Comparison of ENCODE assay signal across 8 cellular contexts in the genomic region with DNA sequence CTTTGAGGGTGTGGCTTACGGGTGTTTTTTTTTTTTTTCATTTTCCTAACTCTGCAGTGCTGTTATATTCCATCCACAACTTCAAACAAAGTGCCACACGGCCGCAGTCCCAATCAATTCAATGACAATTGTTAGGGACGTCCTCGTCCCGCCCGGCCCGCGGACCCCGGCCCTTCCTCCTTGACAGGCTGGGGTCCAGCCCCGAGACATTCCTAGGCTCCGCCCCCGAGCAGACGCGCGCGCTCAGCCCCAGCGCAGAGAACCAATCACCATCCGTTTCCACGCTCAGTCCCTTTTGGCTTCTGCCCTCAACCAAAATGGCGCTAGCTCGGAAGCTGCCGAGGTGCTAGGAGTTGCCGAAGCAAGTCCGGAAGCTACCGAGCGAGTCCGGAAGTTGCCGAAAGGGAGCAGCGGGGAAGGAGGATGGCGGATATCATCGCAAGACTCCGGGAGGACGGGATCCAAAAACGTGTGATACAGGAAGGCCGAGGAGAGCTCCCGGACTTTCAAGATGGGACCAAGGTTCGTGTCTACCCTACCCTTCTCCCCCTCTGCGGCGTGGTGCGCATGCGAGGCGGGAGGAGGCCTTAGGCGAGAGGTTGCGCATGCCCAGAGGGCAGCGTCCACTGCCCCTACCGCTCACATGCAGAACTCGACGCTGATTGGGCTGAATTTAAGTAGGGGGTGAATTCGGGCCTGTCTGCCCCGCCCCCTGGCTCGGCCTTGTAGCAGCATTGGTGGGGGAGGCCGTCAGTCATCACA. TPM values are rescaled to one million over a fixed set of nuclear protein-coding genes. Genes with fewer than 3 reads are reported as not detected.
A peak's percentile ranks its signal among the peaks of the same experiment; 100 is the strongest.
DNase-seq lines count a peak whose midpoint lies in the region; ATAC-seq and TF ChIP-seq lines count a peak whose summit lies in the region.

A gene (plus strand): TSS at position 291 of the 762 bp plus-strand sequence. CDS start 133 bp downstream, at position 424.

- peak; percentile 57 for ATAC-seq in HG03442 (IDR thresholded peaks at IDR 0.05; ENCODE audit: unreplicated experiment)
- peak; percentile 72 for ATAC-seq in activated CD4-positive, alpha-beta T cell treated with anti-CD3 and anti-CD28 coated beads for 36 hours

- no peaks in the 10 kb centered on the region for H3K27me3 Mint-ChIP-seq in activated CD4-positive, alpha-beta T cell treated with anti-CD3 and anti-CD28 coated beads for 36 hours

- peaks cover 48% of the 10 kb centered on the region for H3K4me1 Mint-ChIP-seq in activated CD4-positive, alpha-beta T cell treated with anti-CD3 and anti-CD28 coated beads for 36 hours

- 0 out of 2 replicates have a peak, but pooled peaks cover 8% of the 10 kb centered on the region for H3K9me3 ChIP-seq in BE2C

- intact Hi-C loops in activated CD4-positive, alpha-beta T cell treated with anti-CD3 and anti-CD28 coated beads for 36 hours (cut with DNase I, micrococcal nuclease), result loop anchor here (1.0 to 10.0 kb wide), 11 partner anchors 14 to 848 kb away; a partner anchor contains a TSS

- H3K36me3 Mint-ChIP-seq in activated CD4-positive, alpha-beta T cell treated with anti-CD3 and anti-CD28 coated beads for 36 hours (ENCODE audit: low read depth), result peaks cover 41% of the 10 kb centered on the region

- H3K36me3 ChIP-seq in BE2C, result peaks cover 2% of the 10 kb centered on the region

- H3K4me1 ChIP-seq in BE2C, result no peaks in the 10 kb centered on the region

- TF ChIP-seq CTCF in BE2C (IDR thresholded peaks at IDR 0.05; ENCODE audit: low read depth, low read length) (no peak), choroid plexus epithelial cell (conservative IDR thresholded peaks at IDR 0.05; ENCODE audit: low read depth, low read length) (peak; percentile 25)

- no peaks in the 10 kb centered on the region for H3K27me3 ChIP-seq in BE2C

- DNase-seq in BE2C (peak; percentile 99), GM19238 (ENCODE audit: insufficient read length, low spot score) (peak; percentile 99), NCI-H524 (lab: John Stamatoyannopoulos, UW) (peak; percentile 94 to 96), choroid plexus epithelial cell (ENCODE audit: low read depth) (peak; percentile 99), kidney glomerular epithelial cell (lab: John Stamatoyannopoulos, UW) (peak; percentile 97)
- DNase-seq in activated CD4-positive, alpha-beta T cell treated with anti-CD3 and anti-CD28 coated beads for 36 hours, result peak; percentile 99
- DNase-seq in stimulated activated CD4-positive, alpha-beta T cell treated with anti-CD3 and anti-CD28 coated beads, Interleukin-1b, Interleukin-23, amount 100 ng/mL, for 1 hour (ENCODE audit: low read depth in 2 of 2), result peak; percentile 90 to 93

- CTCF ChIA-PET in activated CD4-positive, alpha-beta T cell treated with anti-CD3 and anti-CD28 coated beads for 36 hours (lab: Charles Lee), result interaction anchor here (0.6 to 1.2 kb wide), 5 partner anchors 10 to 126 kb away, joined by 3 to 5 read pairs (median 3); a partner anchor contains a TSS

- POLR2A ChIA-PET in activated CD4-positive, alpha-beta T cell treated with anti-CD3 and anti-CD28 coated beads for 36 hours (lab: Charles Lee), result no interaction called here

- H3K4me3 ChIP-seq in BE2C (ENCODE audit: low read depth, low read length), result peak within 1 kb of the TSS; percentile 73
- peak within 1 kb of the TSS; percentile 73 for H3K4me3 ChIP-seq in choroid plexus epithelial cell (ENCODE audit: low read depth, low read length)

- peak within 1 kb of the TSS; percentile 99 for H3K27ac Mint-ChIP-seq in activated CD4-positive, alpha-beta T cell treated with anti-CD3 and anti-CD28 coated beads for 36 hours

- peak within 1 kb of the TSS; percentile 86 for H3K4me3 Mint-ChIP-seq in activated CD4-positive, alpha-beta T cell treated with anti-CD3 and anti-CD28 coated beads for 36 hours

- H3K9me3 Mint-ChIP-seq in activated CD4-positive, alpha-beta T cell treated with anti-CD3 and anti-CD28 coated beads for 36 hours (ENCODE audit: low read depth), result peaks cover 2% of the 10 kb centered on the region

RNA-seq across cellular contexts. Expression of the gene that starts here (rescaled TPM):
- polyA plus RNA-seq in BE2C (2012; ENCODE audit: insufficient read depth, insufficient read length, low read depth), result 218 TPM
- total RNA-seq in activated CD4-positive, alpha-beta T cell treated with anti-CD3 and anti-CD28 coated beads for 36 hours, result 100 to 1,000 TPM; 142 to 144 TPM

Comparison
In these comparisons a context has a peak if more than half of its experiments do, and no peak if none do; other contexts are left out.
1. Peak in every context shown above with its lines: DNase-seq, ATAC-seq and H3K4me3 ChIP-seq.